1 cellular context compared by ENCODE assay signal in genomic region chr7:149879801-149880738, GRCh38.
TF ChIP-seq lines count a peak whose summit lies in the region.

No MANE protein-coding gene starts in this region.

TF ChIP-seq in GM12878, 131 proteins besides CTCF, POLR2A, EP300 and RAD21 (continued from another document):
- TF ChIP-seq BCLAF1 (IDR thresholded peaks at IDR 0.05) = no peak
- no peak for TF ChIP-seq ZNF384 (IDR thresholded peaks at IDR 0.05; ENCODE audit: borderline replicate concordance, low read depth, low read length)
- TF ChIP-seq CBFB (IDR thresholded peaks at IDR 0.05; ENCODE audit: low read depth) = no peak
- no peak for TF ChIP-seq NFXL1 (IDR thresholded peaks at IDR 0.05; ENCODE audit: borderline replicate concordance)
- TF ChIP-seq MTA2 (IDR thresholded peaks at IDR 0.05; ENCODE audit: low read depth) = no peak
- TF ChIP-seq REST (IDR thresholded peaks at IDR 0.05; ENCODE audit: low read depth, low read length) = no peak
- no peak for TF ChIP-seq USF1 (IDR thresholded peaks at IDR 0.05; ENCODE audit: borderline replicate concordance, extremely low read length, insufficient read depth, low read depth, low read length)
- TF ChIP-seq KAT2A (conservative IDR thresholded peaks at IDR 0.05; ENCODE audit: control insufficient read depth, low read depth, low read length) = no peak
- TF ChIP-seq ATF7 (IDR thresholded peaks at IDR 0.05; ENCODE audit: low read depth) = no peak
- no peak for TF ChIP-seq BHLHE40 (IDR thresholded peaks at IDR 0.05; ENCODE audit: borderline replicate concordance in 1 of 2, low read depth in 2 of 2, low read length in 1 of 2)
- no peak for TF ChIP-seq HDAC2 (IDR thresholded peaks at IDR 0.05)
- TF ChIP-seq PRDM15 (CRISPR knock-in tag; IDR thresholded peaks at IDR 0.05) = no peak
- no peak for TF ChIP-seq PAX8 (IDR thresholded peaks at IDR 0.05)
